12 cellular contexts compared by ENCODE assay signal in genomic region chr1:69055223-69055622, GRCh38.
A peak's percentile ranks its signal among the peaks of the same experiment; 100 is the strongest.
DNase-seq lines count a peak whose midpoint lies in the region; ATAC-seq and TF ChIP-seq lines count a peak whose summit lies in the region.
"Had no signal": no experiment of that assay in that cellular context is flagged by ENCODE, and none has a peak within 500 bp of the region (broad histone marks: within the 10 kb centered on the region; RNA-seq: fewer than 3 reads in every experiment).

No MANE protein-coding gene starts in this region.

- TF ChIP-seq CTCF in SK-N-SH (IDR thresholded peaks at IDR 0.05) (no peak), brain (conservative IDR thresholded peaks at IDR 0.05) (no peak), smooth muscle cell (IDR thresholded peaks at IDR 0.05; ENCODE audit: borderline replicate concordance, insufficient read depth, poor library complexity, severe bottlenecking) (no peak), upper lobe of right lung (IDR thresholded peaks at IDR 0.05) (no peak)
- no peak for TF ChIP-seq CTCF in CD8-positive, alpha-beta T cell (IDR thresholded peaks at IDR 0.05)

- no peak overlapping the region for H3K4me3 Mint-ChIP-seq in brain
- no peak overlapping the region for H3K4me3 Mint-ChIP-seq in CD8-positive, alpha-beta T cell
- H3K4me3 Mint-ChIP-seq: IgD-negative memory B cell had no signal

- POLR2A ChIA-PET in SK-N-SH (lab: Yijun Ruan, JAX): no interaction called here
- POLR2A ChIA-PET in CD8-positive, alpha-beta T cell (lab: Charles Lee): no interaction called here

- H3K36me3 ChIP-seq in SK-N-SH (replicated peaks in 1 of 2; ENCODE audit: control insufficient read depth in 1 of 2, insufficient read depth in 2 of 2, low read length in 1 of 2) (no peaks in the 10 kb centered on the region), smooth muscle cell (ENCODE audit: low read depth) (no peaks in the 10 kb centered on the region), upper lobe of right lung (no peaks in the 10 kb centered on the region)
- no peaks in the 10 kb centered on the region for H3K36me3 ChIP-seq in CD8-positive, alpha-beta T cell (ENCODE audit: insufficient read depth, low read length)
- H3K36me3 ChIP-seq: sigmoid colon, uterus had no signal

- peaks cover 33% of the 10 kb centered on the region for H3K4me1 Mint-ChIP-seq in brain
- H3K4me1 Mint-ChIP-seq in CD8-positive, alpha-beta T cell (ENCODE audit: low read depth): no peaks in the 10 kb centered on the region
- H3K4me1 Mint-ChIP-seq: IgD-negative memory B cell had no signal

- H3K9me3 Mint-ChIP-seq in brain: no peaks in the 10 kb centered on the region
- H3K9me3 Mint-ChIP-seq in CD8-positive, alpha-beta T cell: no peaks in the 10 kb centered on the region

- no peak overlapping the region for H3K4me2 ChIP-seq in SK-N-SH
- no peak overlapping the region for H3K4me2 ChIP-seq in smooth muscle cell

- H3K9me3 ChIP-seq in SK-N-SH: no peaks in the 10 kb centered on the region
- H3K9me3 ChIP-seq in smooth muscle cell (replicated peaks; ENCODE audit: low read depth): no peaks in the 10 kb centered on the region
- no peaks in the 10 kb centered on the region for H3K9me3 ChIP-seq in CD8-positive, alpha-beta T cell (ENCODE audit: low read length)
- no peaks in the 10 kb centered on the region for H3K9me3 ChIP-seq in upper lobe of right lung
- H3K9me3 ChIP-seq: sigmoid colon, uterus had no signal

- H3K27me3 Mint-ChIP-seq in brain: no peaks in the 10 kb centered on the region
- H3K27me3 Mint-ChIP-seq in CD8-positive, alpha-beta T cell (ENCODE audit: low read depth): no peaks in the 10 kb centered on the region
- H3K27me3 Mint-ChIP-seq: IgD-negative memory B cell had no signal

- H3K4me1 ChIP-seq in SK-N-SH (ENCODE audit: control insufficient read depth in 1 of 2, insufficient read depth in 2 of 2, low read depth in 1 of 2, low read length in 1 of 2) (no peaks in the 10 kb centered on the region; a peak in 1 of 4 replicates), smooth muscle cell (ENCODE audit: low read depth) (peaks cover 6% of the 10 kb centered on the region), upper lobe of right lung (no peaks in the 10 kb centered on the region)
- no peaks in the 10 kb centered on the region for H3K4me1 ChIP-seq in CD8-positive, alpha-beta T cell (ENCODE audit: insufficient read depth, low read length)
- H3K4me1 ChIP-seq: sigmoid colon, uterus had no signal

- no peaks in the 10 kb centered on the region for H3K9me2 ChIP-seq in SK-N-SH

- ATAC-seq in SK-N-SH treated with all-trans-retinoic acid at 6 μM for 48 hours (no peak), upper lobe of right lung (no peak)
- ATAC-seq in CD8-positive, alpha-beta T cell: no peak

- no peak for TF ChIP-seq EP300 in SK-N-SH (IDR thresholded peaks at IDR 0.05; ENCODE audit: borderline replicate concordance in 1 of 2, low read depth in 1 of 2, low read length in 1 of 2)

- H3K27ac ChIP-seq in SK-N-SH (ENCODE audit: low read depth in 2 of 2, low read length in 1 of 2) (no peak overlapping the region), smooth muscle cell (ENCODE audit: low read depth) (peak overlapping the region; percentile 60), upper lobe of right lung (no peak overlapping the region)
- H3K27ac ChIP-seq in CD8-positive, alpha-beta T cell (ENCODE audit: low read depth, low read length): no peak overlapping the region
- H3K27ac ChIP-seq: sigmoid colon, uterus had no signal

- WGBS in SK-N-SH (ENCODE audit: low lambda C conversion rate): 16% methylated on average over 2 of the region's 2 CpGs
- WGBS in smooth muscle cell (ENCODE audit: low lambda C conversion rate): 82% methylated on average over 2 of the region's 2 CpGs

- H2AFZ ChIP-seq in SK-N-SH (ENCODE audit: low read depth) (0 out of 2 replicates have a peak overlapping the region, but pooled peaks have one; percentile 19), smooth muscle cell (ENCODE audit: low read depth) (peak overlapping the region; percentile 85)

- no peak for TF ChIP-seq RAD21 in SK-N-SH (IDR thresholded peaks at IDR 0.05; ENCODE audit: low read length)

- no peaks in the 10 kb centered on the region for H3F3A ChIP-seq in SK-N-SH (replicated peaks; ENCODE audit: insufficient read depth)
- H3F3A ChIP-seq in smooth muscle cell (ENCODE audit: low read depth): no peaks in the 10 kb centered on the region

- H3K4me3 ChIP-seq in SK-N-SH (ENCODE audit: low read depth in 2 of 2, low read length in 1 of 2) (no peak overlapping the region), smooth muscle cell (no peak overlapping the region), upper lobe of right lung (no peak overlapping the region)
- H3K4me3 ChIP-seq in CD8-positive, alpha-beta T cell (ENCODE audit: low read depth, low read length): no peak overlapping the region
- H3K4me3 ChIP-seq: sigmoid colon, uterus had no signal

- H4K20me1 ChIP-seq in SK-N-SH (ENCODE audit: insufficient read depth) (no peaks in the 10 kb centered on the region), smooth muscle cell (ENCODE audit: low read depth) (no peaks in the 10 kb centered on the region)

- DNase-seq in SK-N-SH (no peak), MV-4-11 (lab: John Stamatoyannopoulos, UW) (peak; percentile 10), smooth muscle cell (lab: John Stamatoyannopoulos, UW; ENCODE audit: unreplicated experiment) (no peak), NCI-H2107 (lab: John Stamatoyannopoulos, UW) (no peak), upper lobe of right lung (no peak)
- no peak for DNase-seq in CD8-positive, alpha-beta T cell
- DNase-seq: activated CD4-positive, alpha-beta T cell treated with anti-CD3 and anti-CD28 coated beads, Interleukin-2, amount 50 U/mL, for 48 hours; sigmoid colon; uterus had no signal

- intact Hi-C loops in CD8-positive, alpha-beta T cell (cut with DNase I, micrococcal nuclease): no loop called here
- intact Hi-C loops in upper lobe of right lung (cut with DNase I): no loop called here

- H3K9ac ChIP-seq in SK-N-SH (no peak overlapping the region), smooth muscle cell (ENCODE audit: low read depth) (no peak overlapping the region)

- no peaks in the 10 kb centered on the region for H3K36me3 Mint-ChIP-seq in brain
- H3K36me3 Mint-ChIP-seq in CD8-positive, alpha-beta T cell: no peaks in the 10 kb centered on the region
- H3K36me3 Mint-ChIP-seq: IgD-negative memory B cell had no signal

- no peaks in the 10 kb centered on the region for H3K79me2 ChIP-seq in SK-N-SH (ENCODE audit: insufficient read depth)
- no peaks in the 10 kb centered on the region for H3K79me2 ChIP-seq in smooth muscle cell (ENCODE audit: low read depth)

- peak overlapping the region in 3 of 5 experiments; percentile 75 to 89 (median 77) for H3K27ac Mint-ChIP-seq in brain
- H3K27ac Mint-ChIP-seq in CD8-positive, alpha-beta T cell: no peak overlapping the region
- H3K27ac Mint-ChIP-seq: IgD-negative memory B cell had no signal

- H3K27me3 ChIP-seq in SK-N-SH (ENCODE audit: insufficient read depth) (no peaks in the 10 kb centered on the region), smooth muscle cell (ENCODE audit: low read depth) (no peaks in the 10 kb centered on the region), upper lobe of right lung (no peaks in the 10 kb centered on the region)
- H3K27me3 ChIP-seq in CD8-positive, alpha-beta T cell (ENCODE audit: insufficient read depth, low read length): no peaks in the 10 kb centered on the region
- H3K27me3 ChIP-seq: sigmoid colon, uterus had no signal

- CTCF ChIA-PET in SK-N-SH (lab: Yijun Ruan, JAX): no interaction called here
- CTCF ChIA-PET in CD8-positive, alpha-beta T cell (lab: Charles Lee): no interaction called here

TF ChIP-seq in SK-N-SH, 30 proteins besides CTCF, POLR2A, EP300 and RAD21 (continues in another document):
- TF ChIP-seq IRF3 (IDR thresholded peaks at IDR 0.05; ENCODE audit: low read depth, low read length): no peak
- no peak for TF ChIP-seq FOXM1 (IDR thresholded peaks at IDR 0.05; ENCODE audit: low read depth)
- no peak for TF ChIP-seq RCOR1 (IDR thresholded peaks at IDR 0.05; ENCODE audit: low read length)
- TF ChIP-seq ELF1 (IDR thresholded peaks at IDR 0.05): no peak
- TF ChIP-seq MAX (IDR thresholded peaks at IDR 0.05; ENCODE audit: low read depth): no peak
- no peak for TF ChIP-seq MEF2A (IDR thresholded peaks at IDR 0.05; ENCODE audit: borderline replicate concordance, low read depth)
- no peak for TF ChIP-seq POLR2AphosphoS5 (IDR thresholded peaks at IDR 0.05; ENCODE audit: low read depth, low read length)

TF ChIP-seq in SK-N-SH treated with all-trans-retinoic acid at 6 μM for 48 hours, 23 proteins besides CTCF, POLR2A, EP300 and RAD21:
- TF ChIP-seq TCF4 (CRISPR knock-in tag; IDR thresholded peaks at IDR 0.05; ENCODE audit: borderline replicate concordance): no peak
- no peak for TF ChIP-seq CSRNP3 (CRISPR knock-in tag; IDR thresholded peaks at IDR 0.05)
- no peak for TF ChIP-seq TOX (CRISPR knock-in tag; IDR thresholded peaks at IDR 0.05; ENCODE audit: borderline replicate concordance)
- no peak for TF ChIP-seq ZNF8 (CRISPR knock-in tag; IDR thresholded peaks at IDR 0.05)
- TF ChIP-seq ZNF565 (CRISPR knock-in tag; conservative IDR thresholded peaks at IDR 0.05; ENCODE audit: low read depth): no peak
